ENCODE assay signal across 12 cellular contexts in genomic region chr3:30502742-30503073, GRCh38.
A peak's percentile ranks its signal among the peaks of the same experiment; 100 is the strongest.
DNase-seq lines count a peak whose midpoint lies in the region; ATAC-seq, FAIRE-seq and TF ChIP-seq lines count a peak whose summit lies in the region.
"Had no signal": no experiment of that assay in that cellular context is flagged by ENCODE, and none has a peak within 500 bp of the region (broad histone marks: within the 10 kb centered on the region; RNA-seq: fewer than 3 reads in every experiment).

No MANE protein-coding gene starts in this region.

- DNase-seq in MCF 10A (ENCODE audit: unreplicated experiment): peak; percentile 43
- DNase-seq in breast epithelium (ENCODE audit: low spot score in 2 of 2): no peak
- peak; percentile 84 for DNase-seq in astrocyte (ENCODE audit: low read depth)
- DNase-seq in superior temporal gyrus (ENCODE audit: extremely low spot score): no peak
- no peak for DNase-seq in NCI-H1105 treated with DMSO at 0.1 percent for 48 hours (lab: John Stamatoyannopoulos, UW)
- DNase-seq in NCI-H128 (lab: John Stamatoyannopoulos, UW; ENCODE audit: unreplicated experiment): no peak
- DNase-seq in ureter (ENCODE audit: low spot score): no peak
- DNase-seq: NCI-H2227 treated with DMSO at 0.1 percent for 48 hours; stimulated activated CD4-positive, alpha-beta T cell treated with anti-CD3 and anti-CD28 coated beads, Interleukin-12 subunit alpha, Interleukin-12 subunit beta, amount 100 ng/mL, for 4 hours had no signal

- H3K79me2 ChIP-seq in astrocyte (ENCODE audit: insufficient read depth, low read length): no peaks in the 10 kb centered on the region

- H3K9me3 ChIP-seq in breast epithelium: no peaks in the 10 kb centered on the region
- no peaks in the 10 kb centered on the region for H3K9me3 ChIP-seq in astrocyte (ENCODE audit: insufficient read depth, low read depth, low read length)
- H3K9me3 ChIP-seq: BLaER1 had no signal

- POLR2A ChIA-PET in MCF 10A (lab: Yijun Ruan, JAX): interaction anchor here (0.7 to 2.0 kb wide), 12 partner anchors 9 to 216 kb away, joined by 3 to 12 read pairs (median 4); no protein-coding TSS in a partner anchor

- H3K9me3 Mint-ChIP-seq in MCF 10A (ENCODE audit: unreplicated experiment): peaks cover 6% of the 10 kb centered on the region
- peaks cover 2% of the 10 kb centered on the region for H3K9me3 Mint-ChIP-seq in astrocyte (ENCODE audit: unreplicated experiment)

- H3K9ac ChIP-seq in astrocyte (ENCODE audit: low read length): no peak overlapping the region
- H3K9ac ChIP-seq: BLaER1 had no signal

- peak; percentile 63 for ATAC-seq in HG02981 (IDR thresholded peaks at IDR 0.05; ENCODE audit: unreplicated experiment)

- no peaks in the 10 kb centered on the region for H4K20me1 ChIP-seq in astrocyte (ENCODE audit: insufficient read depth, low read length)
- H4K20me1 ChIP-seq: BLaER1 had no signal

- peaks cover 32% of the 10 kb centered on the region for H3K4me1 Mint-ChIP-seq in MCF 10A (ENCODE audit: insufficient read depth, unreplicated experiment)
- peaks cover 34% of the 10 kb centered on the region for H3K4me1 Mint-ChIP-seq in astrocyte (ENCODE audit: low read depth, unreplicated experiment)

- H2AFZ ChIP-seq in astrocyte (ENCODE audit: low read depth, low read length): no peak overlapping the region

- CTCF ChIA-PET in MCF 10A (lab: Yijun Ruan, JAX): interaction anchor here (0.7 kb wide), 1 partner anchor 11 kb away, joined by 3 read pairs; no protein-coding TSS in a partner anchor

- H3K4me3 ChIP-seq in breast epithelium (no peak overlapping the region), astrocyte (ENCODE audit: insufficient read depth, low read depth, low read length) (no peak overlapping the region)
- H3K4me3 ChIP-seq: BLaER1 had no signal

- no peak overlapping the region for H3K4me2 ChIP-seq in astrocyte (ENCODE audit: low read length)
- H3K4me2 ChIP-seq: BLaER1 had no signal

- no peak overlapping the region for H3K27ac ChIP-seq in breast epithelium
- no peak overlapping the region for H3K27ac ChIP-seq in astrocyte (ENCODE audit: low read depth, low read length)
- H3K27ac ChIP-seq: BLaER1, VCaP had no signal

- H3K4me1 ChIP-seq in breast epithelium (no peaks in the 10 kb centered on the region), astrocyte (ENCODE audit: insufficient read depth, low read length) (peaks cover 7% of the 10 kb centered on the region)
- H3K4me1 ChIP-seq: BLaER1 had no signal

- TF ChIP-seq POLR2A in breast epithelium (IDR thresholded peaks at IDR 0.05): no peak

- peak overlapping the region; percentile 68 for H3K27ac Mint-ChIP-seq in MCF 10A (ENCODE audit: low read depth, unreplicated experiment)
- peak overlapping the region; percentile 28 for H3K27ac Mint-ChIP-seq in astrocyte (ENCODE audit: unreplicated experiment)

- H3K36me3 Mint-ChIP-seq in MCF 10A (ENCODE audit: insufficient read depth, unreplicated experiment) (no peaks in the 10 kb centered on the region), astrocyte (ENCODE audit: low read depth, unreplicated experiment) (no peaks in the 10 kb centered on the region)

- intact Hi-C loops in MCF 10A (cut with micrococcal nuclease): no loop called here
- intact Hi-C loops in breast epithelium (cut with DNase I; ENCODE audit: low total_unique reads): no loop called here

- no peak for TF ChIP-seq CTCF in MCF 10A (IDR thresholded peaks at IDR 0.05; ENCODE audit: unreplicated experiment)
- no peak for TF ChIP-seq CTCF in breast epithelium (IDR thresholded peaks at IDR 0.05)
- no peak for TF ChIP-seq CTCF in astrocyte (IDR thresholded peaks at IDR 0.05; ENCODE audit: insufficient read depth, low read depth, low read length)

- BruUV-seq in MCF 10A (replicated peaks; lab: Mats Ljungman, UMichigan): no TSS peak

- H3K36me3 ChIP-seq in breast epithelium (no peaks in the 10 kb centered on the region), astrocyte (ENCODE audit: insufficient read depth, low read length) (no peaks in the 10 kb centered on the region)
- H3K36me3 ChIP-seq: BLaER1 had no signal

- FAIRE-seq in astrocyte (lab: Jason Lieb, UNC): peak; percentile 80

- no peak overlapping the region for H3K4me3 Mint-ChIP-seq in MCF 10A (ENCODE audit: unreplicated experiment)
- no peak overlapping the region for H3K4me3 Mint-ChIP-seq in astrocyte (ENCODE audit: unreplicated experiment)

- no peaks in the 10 kb centered on the region for H3K27me3 ChIP-seq in breast epithelium
- no peaks in the 10 kb centered on the region for H3K27me3 ChIP-seq in astrocyte (ENCODE audit: insufficient read depth, low read length)
- H3K27me3 ChIP-seq: BLaER1 had no signal

- no peaks in the 10 kb centered on the region for H3K27me3 Mint-ChIP-seq in MCF 10A (ENCODE audit: insufficient read depth, unreplicated experiment)
- no peaks in the 10 kb centered on the region for H3K27me3 Mint-ChIP-seq in astrocyte (ENCODE audit: low read depth, unreplicated experiment)

Comparison
In these comparisons a context has a peak if more than half of its experiments do, and no peak if none do; other contexts are left out.
1. DNase-seq: peak in MCF 10A (single experiment) and astrocyte (single experiment); none in breast epithelium (0 of 2), superior temporal gyrus (single experiment), NCI-H1105 treated with DMSO at 0.1 percent for 48 hours (single experiment), NCI-H128 (single experiment) and ureter (single experiment).